In the genomic region with DNA sequence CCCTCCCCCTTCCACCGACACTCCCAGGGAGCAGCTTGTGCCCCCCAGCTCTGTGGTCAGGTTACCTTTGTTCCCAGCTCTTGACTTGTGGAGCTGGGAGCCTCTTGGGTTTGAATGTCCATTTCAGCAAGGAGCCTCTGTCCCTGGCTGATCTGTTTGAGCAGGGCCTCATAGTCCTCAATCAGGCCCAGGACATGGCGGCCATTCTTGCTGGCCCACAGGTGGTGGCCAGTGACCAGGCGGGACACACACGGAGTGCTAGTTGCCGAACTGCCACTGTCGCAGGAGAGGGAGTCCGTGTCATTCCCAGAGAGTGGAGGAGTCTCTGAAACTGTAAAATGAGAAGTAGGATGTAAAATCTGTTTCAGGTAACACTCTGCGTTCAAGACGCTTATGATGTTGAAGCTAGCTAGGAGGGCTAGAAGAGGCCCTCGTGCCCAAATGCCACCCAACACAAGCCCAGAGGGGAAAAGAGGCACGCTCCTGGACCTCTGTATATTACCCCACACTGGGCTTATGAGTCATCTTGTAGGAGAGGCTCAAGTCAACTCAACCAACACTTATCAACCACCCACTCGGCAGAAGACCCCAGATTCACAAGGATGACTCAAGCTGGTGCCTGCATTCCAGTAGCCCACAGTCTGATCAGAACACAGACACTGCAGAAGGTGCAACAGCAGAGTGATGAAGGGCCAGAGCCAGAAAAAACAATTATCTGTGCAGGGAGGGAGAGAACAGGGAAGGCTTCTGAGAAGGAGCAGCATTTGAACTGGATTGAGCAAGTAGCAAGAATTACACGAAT, we compare ENCODE assay signal across 9 cellular contexts.
DNase-seq lines count a peak whose midpoint lies in the region; ATAC-seq and TF ChIP-seq lines count a peak whose summit lies in the region.
"Had no signal": no experiment of that assay in that cellular context is flagged by ENCODE, and none has a peak within 500 bp of the region (broad histone marks: within the 10 kb centered on the region; RNA-seq: fewer than 3 reads in every experiment).

No MANE protein-coding gene starts in this region.

- no TSS peak for BruUV-seq in Panc1 (replicated peaks; lab: Mats Ljungman, UMichigan)

- CTCF ChIA-PET in Panc1 (lab: Charles Lee) = no interaction called here
- CTCF ChIA-PET in CD4-positive, alpha-beta T cell (lab: Charles Lee) = no interaction called here

- H3K27me3 Mint-ChIP-seq in CD4-positive, alpha-beta T cell = no peaks in the 10 kb centered on the region

- H3K4me3 Mint-ChIP-seq in CD4-positive, alpha-beta T cell = no peak overlapping the region

- ATAC-seq in Panc1 = no peak
- ATAC-seq in activated CD4-positive, CD25-positive, alpha-beta regulatory T cell treated with anti-CD3 and anti-CD28 coated beads, Interleukin-2, amount 50 U/mL, for 24 hours = no peak
- ATAC-seq in CD4-positive, alpha-beta T cell (ENCODE audit: poor library complexity) = no peak
- no peak for ATAC-seq in HG02938 (IDR thresholded peaks at IDR 0.05; ENCODE audit: unreplicated experiment)

- H3K4me1 Mint-ChIP-seq in CD4-positive, alpha-beta T cell (ENCODE audit: low read depth) = peaks cover 1% of the 10 kb centered on the region

- no peaks in the 10 kb centered on the region for H3K9me3 ChIP-seq in Panc1 (ENCODE audit: control insufficient read depth, insufficient read depth, low read depth, low read length)
- no peaks in the 10 kb centered on the region for H3K9me3 ChIP-seq in CD4-positive, alpha-beta T cell (ENCODE audit: control insufficient read depth, low read length)

- DNase-seq in GM04504 (ENCODE audit: low read depth) (peak; percentile 69), Panc1 (ENCODE audit: low read depth, low spot score) (peak; percentile 13), epithelial cell of esophagus (ENCODE audit: low read depth) (peak; percentile 87), skeletal muscle cell (ENCODE audit: low read depth) (peak; percentile 99), NCI-H526 (lab: John Stamatoyannopoulos, UW) (no peak)
- no peak for DNase-seq in CD4-positive, alpha-beta T cell
- DNase-seq: activated CD4-positive, alpha-beta T cell treated with anti-CD3 and anti-CD28 coated beads for 4 hours had no signal

- in situ Hi-C loops in Panc1 (cut with HindIII; ENCODE audit: low pct_unique_long_range_greater_than_20kb, low sequenced_read_pairs) = no loop called here

- H3K4me1 ChIP-seq in Panc1 (ENCODE audit: control insufficient read depth, insufficient read depth, low read length) = no peaks in the 10 kb centered on the region

- intact Hi-C loops in Panc1 (cut with micrococcal nuclease; ENCODE audit: unreplicated experiment) = no loop called here
- intact Hi-C loops in CD4-positive, alpha-beta T cell (cut with DNase I, micrococcal nuclease) = no loop called here

- H3K27me3 ChIP-seq in Panc1 (ENCODE audit: control insufficient read depth, insufficient read depth, low read length) = no peaks in the 10 kb centered on the region
- H3K27me3 ChIP-seq in CD4-positive, alpha-beta T cell (ENCODE audit: control insufficient read depth, insufficient read depth, low read length) = no peaks in the 10 kb centered on the region

- H3K27ac ChIP-seq in Panc1 (ENCODE audit: low read length) = no peak overlapping the region
- no peak overlapping the region for H3K27ac ChIP-seq in CD4-positive, alpha-beta T cell (ENCODE audit: low read depth, low read length)

- no peaks in the 10 kb centered on the region for H3K9me3 Mint-ChIP-seq in CD4-positive, alpha-beta T cell

- POLR2A ChIA-PET in Panc1 (lab: Charles Lee) = no interaction called here
- POLR2A ChIA-PET in CD4-positive, alpha-beta T cell (lab: Charles Lee) = no interaction called here

- no peak overlapping the region for H3K27ac Mint-ChIP-seq in CD4-positive, alpha-beta T cell

- H3K4me3 ChIP-seq in Panc1 (ENCODE audit: low read depth in 2 of 2, low read length in 2 of 2) (no peak overlapping the region), epithelial cell of esophagus (ENCODE audit: low read length) (no peak overlapping the region), skeletal muscle cell (ENCODE audit: low read depth, low read length) (no peak overlapping the region)

- TF ChIP-seq CTCF in Panc1 (IDR thresholded peaks at IDR 0.05) (no peak), epithelial cell of esophagus (IDR thresholded peaks at IDR 0.05; ENCODE audit: insufficient read depth, low read depth, low read length, missing control alignments) (no peak)
- no peak for TF ChIP-seq CTCF in CD4-positive, alpha-beta T cell (IDR thresholded peaks at IDR 0.05)

- H3K36me3 Mint-ChIP-seq in CD4-positive, alpha-beta T cell (ENCODE audit: low read depth) = peaks cover 93% of the 10 kb centered on the region

- peaks cover 2% of the 10 kb centered on the region; the same call in 1 of the 2 replicates for H3K36me3 ChIP-seq in Panc1 (ENCODE audit: control insufficient read depth, insufficient read depth, low read length)

Comparison
In these comparisons a context has a peak if more than half of its experiments do, and no peak if none do; other contexts are left out.
1. DNase-seq: peak in GM04504 (single experiment), Panc1 (single experiment), epithelial cell of esophagus (single experiment) and skeletal muscle cell (single experiment); none in CD4-positive, alpha-beta T cell (0 of 10) and NCI-H526 (0 of 2).